ENCODE assay signal across 8 cellular contexts in the genomic region with DNA sequence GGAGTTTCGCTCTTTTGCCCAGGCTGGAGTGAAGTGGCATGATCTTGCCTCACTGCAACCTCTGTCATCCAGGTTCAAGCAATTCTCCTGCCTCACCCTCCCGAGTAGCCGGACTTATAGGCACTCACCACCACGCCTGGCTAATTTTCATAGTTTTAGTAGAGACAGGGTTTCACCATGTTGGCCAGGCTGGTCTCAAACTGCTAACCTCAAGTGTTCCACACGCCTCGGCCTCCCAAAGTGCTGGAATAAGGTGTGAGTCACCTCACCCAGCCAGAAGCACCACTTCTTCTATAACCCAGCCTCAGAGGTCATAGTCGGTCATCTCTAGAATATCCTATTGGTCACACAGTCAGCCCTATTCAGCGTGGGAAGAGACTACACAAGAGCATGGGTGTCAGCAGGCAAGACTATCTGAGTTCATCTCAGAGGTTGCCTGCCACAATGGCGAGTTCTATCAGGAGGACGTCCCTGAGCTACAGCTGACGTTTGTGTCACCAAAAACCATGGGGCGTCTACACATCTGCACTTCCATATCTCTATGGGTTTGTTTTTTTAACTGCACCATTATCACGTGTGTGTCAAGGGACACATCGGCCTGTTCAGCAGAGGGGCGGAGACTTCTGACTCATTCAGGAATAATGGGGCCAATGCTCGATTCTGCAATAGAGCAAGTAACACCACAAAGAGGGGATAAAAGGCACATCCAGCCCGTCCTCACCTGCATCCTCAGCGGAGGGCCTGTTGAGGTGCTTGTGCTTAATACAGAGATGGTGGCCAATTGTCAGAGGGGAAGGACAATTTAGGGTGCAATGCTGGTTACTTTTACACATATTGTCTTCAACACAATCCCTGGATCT.
DNase-seq lines count a peak whose midpoint lies in the region; ATAC-seq and TF ChIP-seq lines count a peak whose summit lies in the region.

No MANE protein-coding gene starts in this region.

- 78 to 86% (median 80%) methylated on average over 18 of the region's 18 CpGs for WGBS in psoas muscle, 3 donors

- TF ChIP-seq POLR2A in erythroblast (IDR thresholded peaks at IDR 0.05; ENCODE audit: low read length) = no peak

- H3K27ac ChIP-seq in psoas muscle = peak overlapping the region; percentile 82

- ATAC-seq in psoas muscle (peak; percentile 58 to 75 (median 68)), HG03354 (IDR thresholded peaks at IDR 0.05; ENCODE audit: poor library complexity, severe bottlenecking, unreplicated experiment) (no peak), HG02623 (IDR thresholded peaks at IDR 0.05; ENCODE audit: unreplicated experiment) (no peak)

- H3K36me3 ChIP-seq in psoas muscle (ENCODE audit: insufficient read depth in 1 of 2, low read depth in 1 of 2) = no peaks in the 10 kb centered on the region

- DNase-seq in EL = peak; percentile 87
- DNase-seq in OCI-M2 (lab: John Stamatoyannopoulos, UW; ENCODE audit: unreplicated experiment) = peak; percentile 51
- peak; percentile 89 to 95 for DNase-seq in erythroblast (lab: John Stamatoyannopoulos, UW)
- peak; percentile 57 to 62 for DNase-seq in psoas muscle
- no peak for DNase-seq in stimulated activated CD4-positive, alpha-beta T cell treated with anti-CD3 and anti-CD28 coated beads, Interleukin-2, amount 100 ng/mL, for 24 hours
- no peak for DNase-seq in stimulated activated naive CD4-positive, alpha-beta T cell (lab: John Stamatoyannopoulos, UW)

- TF ChIP-seq CTCF in psoas muscle (IDR thresholded peaks at IDR 0.05) = no peak

- H3K4me3 ChIP-seq in psoas muscle = no peak overlapping the region

- intact Hi-C loops in psoas muscle (cut with DNase I) = no loop called here

- H3K27me3 ChIP-seq in psoas muscle (ENCODE audit: insufficient read depth in 3 of 3, low read length in 2 of 3) = no peaks in the 10 kb centered on the region

- H3K9me3 ChIP-seq in psoas muscle = no peaks in the 10 kb centered on the region

- H3K4me1 ChIP-seq in psoas muscle = peaks cover 45% of the 10 kb centered on the region

Comparison
In these comparisons a context has a peak if more than half of its experiments do, and no peak if none do; other contexts are left out.
1. DNase-seq: peak in EL (single experiment), OCI-M2 (single experiment), erythroblast (2 of 2) and psoas muscle (2 of 2); none in stimulated activated CD4-positive, alpha-beta T cell treated with anti-CD3 and anti-CD28 coated beads, Interleukin-2, amount 100 ng/mL, for 24 hours (0 of 2) and stimulated activated naive CD4-positive, alpha-beta T cell (0 of 6).
2. ATAC-seq: peak in psoas muscle (4 of 4); none in HG03354 (single experiment) and HG02623 (single experiment).